1 cellular context compared by ENCODE assay signal in genomic region chr7:84149573-84149972, GRCh38.
TF ChIP-seq lines count a peak whose summit lies in the region.

No MANE protein-coding gene starts in this region.

TF ChIP-seq in H1, 55 proteins besides CTCF, POLR2A, EP300 and RAD21 (continued from another document):
- TF ChIP-seq CHD7 (IDR thresholded peaks at IDR 0.05; ENCODE audit: insufficient replicate concordance, low read length) (no peak), SUZ12 (IDR thresholded peaks at IDR 0.05; ENCODE audit: low read length) (no peak), BACH1 (IDR thresholded peaks at IDR 0.05; ENCODE audit: low read length) (no peak), ASH2L (IDR thresholded peaks at IDR 0.05; ENCODE audit: low read length) (no peak), KDM5A (IDR thresholded peaks at IDR 0.05; ENCODE audit: low read length) (no peak), ATF2 (IDR thresholded peaks at IDR 0.05; ENCODE audit: low read length) (no peak), JUND (IDR thresholded peaks at IDR 0.05; ENCODE audit: low read length) (no peak)
